In genomic region chr17:41058741-41059140, GRCh38 we compare ENCODE assay signal across 30 cellular contexts. TPM values are rescaled to one million over a fixed set of nuclear protein-coding genes. Genes with fewer than 3 reads are reported as not detected.
DNase-seq lines count a peak whose midpoint lies in the region; TF ChIP-seq lines count a peak whose summit lies in the region.
"Had no signal": no experiment of that assay in that cellular context is flagged by ENCODE, and none has a peak within 500 bp of the region (broad histone marks: within the 10 kb centered on the region; RNA-seq: fewer than 3 reads in every experiment).

No MANE protein-coding gene starts in this region.

- DNase-seq in ELR (ENCODE audit: low read depth): peak; percentile 91
- peak in 1 of 2 experiments; percentile 72 for DNase-seq in PC-9
- DNase-seq in fibroblast of lung (ENCODE audit: low read depth in 2 of 2): peak in 1 of 2 donors; percentile 38
- DNase-seq in CD14-positive monocyte (ENCODE audit: low spot score): no peak
- no peak for DNase-seq in activated gamma-delta T cell (lab: John Stamatoyannopoulos, UW)
- DNase-seq in amygdala (lab: John Stamatoyannopoulos, UW): no peak
- DNase-seq: activated CD8-positive, alpha-beta T cell treated with anti-CD3 and anti-CD28 coated beads, Interleukin-2, amount 10 ng/mL, durations not matched to agents 7 days and 5 days; activated naive CD8-positive, alpha-beta T cell treated with anti-CD3 and anti-CD28 coated beads for 36 hours; CD4-positive, alpha-beta memory T cell; DMS153; glutamatergic neuron; KBM-7; kidney; lower lobe of right lung; NCI-H1436; NCI-H2107; NCI-H748 treated with DMSO at 0.1 percent for 48 hours; pancreas; retina; RPMI8226; stimulated activated CD4-positive, alpha-beta T cell treated with anti-CD3 and anti-CD28 coated beads, Interleukin-12 subunit alpha, Interleukin-12 subunit beta, amount 100 ng/mL, for 4 hours; stimulated activated CD4-positive, alpha-beta T cell treated with anti-CD3 and anti-CD28 coated beads, Interleukin-4, amount 100 ng/mL, for 1 hour; T-helper 2 cell had no signal

- peaks cover 0 to 2% of the 10 kb centered on the region in 2 donors for H3K36me3 Mint-ChIP-seq in CD14-positive monocyte
- H3K36me3 Mint-ChIP-seq: activated naive CD8-positive, alpha-beta T cell treated with anti-CD3 and anti-CD28 coated beads for 36 hours had no signal

- H3K4me3 ChIP-seq in PC-9: no peak overlapping the region
- H3K4me3 ChIP-seq in fibroblast of lung (replicated peaks in 1 of 4; ENCODE audit: control extremely low read depth in 1 of 4, insufficient read depth in 1 of 4, low read depth in 3 of 4, low read length in 4 of 4): no peak overlapping the region
- H3K4me3 ChIP-seq in skeletal muscle satellite cell (ENCODE audit: low read length): no peak overlapping the region
- H3K4me3 ChIP-seq: lower lobe of right lung, pancreas had no signal

- H3K27me3 ChIP-seq in PC-9 (ENCODE audit: insufficient read depth, low read depth): no peaks in the 10 kb centered on the region
- H3K27me3 ChIP-seq in fibroblast of lung (ENCODE audit: control insufficient read depth, insufficient read depth, low read length): no peaks in the 10 kb centered on the region
- H3K27me3 ChIP-seq in skeletal muscle satellite cell (ENCODE audit: control insufficient read depth, insufficient read depth, low read length): no peaks in the 10 kb centered on the region

- H2AFZ ChIP-seq in PC-9 (no peak overlapping the region), fibroblast of lung (ENCODE audit: low read length) (no peak overlapping the region)

- POLR2A ChIA-PET in PC-9 (lab: Charles Lee; ENCODE audit: unreplicated experiment): interaction anchor here (0.6 kb wide), 4 partner anchors 156 to 594 kb away, joined by 3 to 7 read pairs (median 6); partner anchors contain the start of gene KRT19

- H3K9me3 ChIP-seq in PC-9 (ENCODE audit: insufficient read depth, low read depth): no peaks in the 10 kb centered on the region; the same call in 1 of the 2 replicates
- H3K9me3 ChIP-seq in fibroblast of lung (ENCODE audit: control insufficient read depth, insufficient read depth, low read depth, low read length): no peaks in the 10 kb centered on the region
- no peaks in the 10 kb centered on the region for H3K9me3 ChIP-seq in skeletal muscle satellite cell (replicated peaks; ENCODE audit: low read length)
- H3K9me3 ChIP-seq: lower lobe of right lung, pancreas had no signal

- peaks cover 13 to 33% (median 20%) of the 10 kb centered on the region in 3 donors for H3K27me3 Mint-ChIP-seq in CD14-positive monocyte (ENCODE audit: low read depth in 3 of 3)

- H3K4me1 ChIP-seq in PC-9 (replicated peaks; ENCODE audit: insufficient read depth) (peaks cover 43% of the 10 kb centered on the region), fibroblast of lung (ENCODE audit: control insufficient read depth, extremely low read depth, insufficient read depth, low read length) (peaks cover 31% of the 10 kb centered on the region), skeletal muscle satellite cell (ENCODE audit: control insufficient read depth, insufficient read depth, low read length) (peaks cover 48% of the 10 kb centered on the region)
- H3K4me1 ChIP-seq: lower lobe of right lung, pancreas had no signal

- H3K27ac Mint-ChIP-seq in CD14-positive monocyte: no peak overlapping the region
- H3K27ac Mint-ChIP-seq: activated CD8-positive, alpha-beta T cell treated with anti-CD3 and anti-CD28 coated beads, Interleukin-2, amount 10 ng/mL, durations not matched to agents 7 days and 5 days; activated naive CD8-positive, alpha-beta T cell treated with anti-CD3 and anti-CD28 coated beads for 36 hours; activated T-helper 2 cell treated with anti-CD3 and anti-CD28 coated beads, Interferon-gamma antibody, Interleukin-2, Interleukin-4, amounts not matched to agents 10 μg/mL and 5 μg/mL and 100 μg/mL, durations not matched to agents 14 hours and 24 hours and 36 hours had no signal

- H3K9me3 Mint-ChIP-seq in CD14-positive monocyte: peaks cover 0 to 9% (median 2%) of the 10 kb centered on the region in 7 donors
- H3K9me3 Mint-ChIP-seq: activated naive CD8-positive, alpha-beta T cell treated with anti-CD3 and anti-CD28 coated beads for 36 hours had no signal

- H3K79me2 ChIP-seq in PC-9 (ENCODE audit: low read depth) (no peaks in the 10 kb centered on the region), fibroblast of lung (ENCODE audit: control insufficient read depth, insufficient read depth, low read length) (no peaks in the 10 kb centered on the region)

- H3K36me3 ChIP-seq in PC-9 (ENCODE audit: low read depth): 0 out of 2 replicates have a peak, but pooled peaks cover 5% of the 10 kb centered on the region
- H3K36me3 ChIP-seq in fibroblast of lung (ENCODE audit: control insufficient read depth, insufficient read depth, low read length): no peaks in the 10 kb centered on the region
- no peaks in the 10 kb centered on the region for H3K36me3 ChIP-seq in skeletal muscle satellite cell (ENCODE audit: insufficient read depth, low read length)
- H3K36me3 ChIP-seq: lower lobe of right lung, pancreas had no signal

- H3K4me1 Mint-ChIP-seq in CD14-positive monocyte: no peaks in the 10 kb centered on the region
- H3K4me1 Mint-ChIP-seq: activated naive CD8-positive, alpha-beta T cell treated with anti-CD3 and anti-CD28 coated beads for 36 hours had no signal

- no peaks in the 10 kb centered on the region for H3K9me2 ChIP-seq in PC-9 (ENCODE audit: insufficient read depth)

- CTCF ChIA-PET in PC-9 (lab: Charles Lee): no interaction called here

- no TSS peak for BruUV-seq in PC-9 (replicated peaks; lab: Mats Ljungman, UMichigan)

- H3K27ac ChIP-seq in PC-9 (peak overlapping the region; percentile 88), fibroblast of lung (ENCODE audit: insufficient read depth, low read length) (peak overlapping the region; percentile 73)
- H3K27ac ChIP-seq: lower lobe of right lung, pancreas had no signal

- TF ChIP-seq CTCF in PC-9 (conservative IDR thresholded peaks at IDR 0.05) (no peak), fibroblast of lung (conservative IDR thresholded peaks at IDR 0.05 in 1 of 2, IDR thresholded peaks at IDR 0.05 in 1 of 2; ENCODE audit: low read depth in 1 of 2, low read length in 2 of 2) (no peak), CD14-positive monocyte (IDR thresholded peaks at IDR 0.05) (no peak)

- no peak overlapping the region for H3K4me3 Mint-ChIP-seq in CD14-positive monocyte
- H3K4me3 Mint-ChIP-seq: activated CD8-positive, alpha-beta T cell treated with anti-CD3 and anti-CD28 coated beads, Interleukin-2, amount 10 ng/mL, durations not matched to agents 7 days and 5 days; activated naive CD8-positive, alpha-beta T cell treated with anti-CD3 and anti-CD28 coated beads for 36 hours; CD4-positive, alpha-beta memory T cell had no signal

- H3K9ac ChIP-seq in fibroblast of lung (ENCODE audit: insufficient read depth, low read length): no peak overlapping the region
- peak overlapping the region; percentile 71 for H3K9ac ChIP-seq in skeletal muscle satellite cell (ENCODE audit: low read depth, low read length)

- intact Hi-C loops in PC-9 (cut with micrococcal nuclease; ENCODE audit: unreplicated experiment): no loop called here
- intact Hi-C loops in CD14-positive monocyte (cut with micrococcal nuclease): no loop called here

- H4K20me1 ChIP-seq in PC-9 (ENCODE audit: insufficient read depth) (no peaks in the 10 kb centered on the region), fibroblast of lung (ENCODE audit: control insufficient read depth, extremely low read depth, insufficient read depth, low read length) (no peaks in the 10 kb centered on the region)

- peak overlapping the region; percentile 43 for H3K4me2 ChIP-seq in PC-9
- H3K4me2 ChIP-seq in fibroblast of lung (ENCODE audit: extremely low read depth, insufficient read depth, low read length): no peak overlapping the region
- peak overlapping the region; percentile 22 for H3K4me2 ChIP-seq in skeletal muscle satellite cell (ENCODE audit: low read length)

- H3F3A ChIP-seq in PC-9 (ENCODE audit: insufficient read depth, low read depth): peaks cover 26% of the 10 kb centered on the region

RNA-seq across cellular contexts. Expression of gene KRTAP2-3, which starts 1.2 kb away (rescaled TPM):
- total RNA-seq in PC-9 (2021): 0.57 TPM in 1 of 2 replicates, not detected in the other
- total RNA-seq in fibroblast of lung: not detected in 2 replicates
- 0.84 and 2.6 TPM in 2 replicates for polyA plus RNA-seq in fibroblast of lung
- polyA plus RNA-seq in fibroblast of lung (2012): 2.8 and 10.8 TPM in 2 replicates
- polyA minus RNA-seq in fibroblast of lung (ENCODE audit: low replicate concordance): 1.4 and 6.7 TPM in 2 replicates
- total RNA-seq in skeletal muscle satellite cell (2012; rRNA removed): 0.87 and 1.0 TPM in 2 replicates
- polyA plus RNA-seq in CD14-positive monocyte: not detected
- total RNA-seq: activated CD8-positive, alpha-beta T cell treated with anti-CD3 and anti-CD28 coated beads, Interleukin-2, amount 10 ng/mL, durations not matched to agents 7 days and 5 days; activated naive CD8-positive, alpha-beta T cell treated with anti-CD3 and anti-CD28 coated beads for 36 hours; activated T-helper 2 cell treated with anti-CD3 and anti-CD28 coated beads, Interferon-gamma antibody, Interleukin-2, Interleukin-4, amounts not matched to agents 10 μg/mL and 5 μg/mL and 100 μg/mL, durations not matched to agents 14 hours and 24 hours and 36 hours; CD4-positive, alpha-beta memory T cell; dermis microvascular lymphatic vessel endothelial cell; H7; lower lobe of right lung; pancreas; ureter had no signal
- polyA plus RNA-seq: CD4-positive, alpha-beta memory T cell; neural cell; pancreas had no signal

RNA-seq across cellular contexts. Expression of gene KRTAP2-2, which starts 3.7 kb away (rescaled TPM):
- total RNA-seq in PC-9 (2021) (not detected in 2 replicates), fibroblast of lung (not detected in 2 replicates)
- polyA plus RNA-seq in fibroblast of lung (not detected in 2 replicates), CD14-positive monocyte (not detected)
- polyA plus RNA-seq in fibroblast of lung (2012): 0.18 TPM in 1 of 2 replicates, not detected in the other
- polyA minus RNA-seq in fibroblast of lung (ENCODE audit: low replicate concordance): not detected in 2 replicates
- not detected in 2 replicates for total RNA-seq in skeletal muscle satellite cell (2012; rRNA removed)
- total RNA-seq: activated CD8-positive, alpha-beta T cell treated with anti-CD3 and anti-CD28 coated beads, Interleukin-2, amount 10 ng/mL, durations not matched to agents 7 days and 5 days; activated naive CD8-positive, alpha-beta T cell treated with anti-CD3 and anti-CD28 coated beads for 36 hours; activated T-helper 2 cell treated with anti-CD3 and anti-CD28 coated beads, Interferon-gamma antibody, Interleukin-2, Interleukin-4, amounts not matched to agents 10 μg/mL and 5 μg/mL and 100 μg/mL, durations not matched to agents 14 hours and 24 hours and 36 hours; CD4-positive, alpha-beta memory T cell; dermis microvascular lymphatic vessel endothelial cell; H7; HT1080; kidney; lower lobe of right lung; pancreas; ureter had no signal
- polyA plus RNA-seq: CD4-positive, alpha-beta memory T cell; neural cell; pancreas had no signal

RNA-seq across cellular contexts. Expression of gene KRTAP2-4, which starts 6.9 kb away (rescaled TPM):
- not detected in 2 replicates for total RNA-seq in PC-9 (2021)
- total RNA-seq in fibroblast of lung: not detected in 2 replicates
- not detected in 2 replicates for polyA plus RNA-seq in fibroblast of lung
- polyA plus RNA-seq in fibroblast of lung (2012): not detected in 2 replicates
- not detected in 2 replicates for polyA minus RNA-seq in fibroblast of lung (ENCODE audit: low replicate concordance)
- total RNA-seq in skeletal muscle satellite cell (2012; rRNA removed): not detected in 2 replicates
- polyA plus RNA-seq in CD14-positive monocyte: not detected
- total RNA-seq: activated CD8-positive, alpha-beta T cell treated with anti-CD3 and anti-CD28 coated beads, Interleukin-2, amount 10 ng/mL, durations not matched to agents 7 days and 5 days; activated naive CD8-positive, alpha-beta T cell treated with anti-CD3 and anti-CD28 coated beads for 36 hours; activated T-helper 2 cell treated with anti-CD3 and anti-CD28 coated beads, Interferon-gamma antibody, Interleukin-2, Interleukin-4, amounts not matched to agents 10 μg/mL and 5 μg/mL and 100 μg/mL, durations not matched to agents 14 hours and 24 hours and 36 hours; CD4-positive, alpha-beta memory T cell; dermis microvascular lymphatic vessel endothelial cell; H7; HT1080; kidney; lower lobe of right lung; pancreas; ureter had no signal
- polyA plus RNA-seq: CD4-positive, alpha-beta memory T cell; neural cell; pancreas had no signal

RNA-seq across cellular contexts. Expression of gene KRTAP2-1, which starts 11.6 kb away (rescaled TPM):
- total RNA-seq in PC-9 (2021) (not detected in 2 replicates), fibroblast of lung (not detected in 2 replicates)
- polyA plus RNA-seq in fibroblast of lung (not detected in 2 replicates), CD14-positive monocyte (not detected)
- not detected in 2 replicates for polyA plus RNA-seq in fibroblast of lung (2012)
- not detected in 2 replicates for polyA minus RNA-seq in fibroblast of lung (ENCODE audit: low replicate concordance)
- not detected in 2 replicates for total RNA-seq in skeletal muscle satellite cell (2012; rRNA removed)
- total RNA-seq: activated CD8-positive, alpha-beta T cell treated with anti-CD3 and anti-CD28 coated beads, Interleukin-2, amount 10 ng/mL, durations not matched to agents 7 days and 5 days; activated naive CD8-positive, alpha-beta T cell treated with anti-CD3 and anti-CD28 coated beads for 36 hours; activated T-helper 2 cell treated with anti-CD3 and anti-CD28 coated beads, Interferon-gamma antibody, Interleukin-2, Interleukin-4, amounts not matched to agents 10 μg/mL and 5 μg/mL and 100 μg/mL, durations not matched to agents 14 hours and 24 hours and 36 hours; CD4-positive, alpha-beta memory T cell; dermis microvascular lymphatic vessel endothelial cell; H7; kidney; lower lobe of right lung; pancreas; ureter had no signal
- polyA plus RNA-seq: CD4-positive, alpha-beta memory T cell; neural cell; pancreas had no signal

RNA-seq across cellular contexts. Expression of gene KRTAP1-1, which starts 17.5 kb away (rescaled TPM):
- total RNA-seq in PC-9 (2021): not detected in 2 replicates
- not detected in 2 replicates for total RNA-seq in fibroblast of lung
- polyA plus RNA-seq in fibroblast of lung: 0.25 and 0.64 TPM in 2 replicates
- 0.25 and 0.65 TPM in 2 replicates for polyA plus RNA-seq in fibroblast of lung (2012)
- not detected in 2 replicates for polyA minus RNA-seq in fibroblast of lung (ENCODE audit: low replicate concordance)
- not detected in 2 replicates for total RNA-seq in skeletal muscle satellite cell (2012; rRNA removed)
- polyA plus RNA-seq in CD14-positive monocyte: not detected
- total RNA-seq: activated CD8-positive, alpha-beta T cell treated with anti-CD3 and anti-CD28 coated beads, Interleukin-2, amount 10 ng/mL, durations not matched to agents 7 days and 5 days; activated naive CD8-positive, alpha-beta T cell treated with anti-CD3 and anti-CD28 coated beads for 36 hours; activated T-helper 2 cell treated with anti-CD3 and anti-CD28 coated beads, Interferon-gamma antibody, Interleukin-2, Interleukin-4, amounts not matched to agents 10 μg/mL and 5 μg/mL and 100 μg/mL, durations not matched to agents 14 hours and 24 hours and 36 hours; CD4-positive, alpha-beta memory T cell; dermis microvascular lymphatic vessel endothelial cell; H7; HT1080; kidney; lower lobe of right lung; ureter had no signal
- polyA plus RNA-seq: CD4-positive, alpha-beta memory T cell; neural cell had no signal
